Comparison of ENCODE assay signal across 25 cellular contexts in genomic region chr2:105522645-105523044, GRCh38.
DNase-seq lines count a peak whose midpoint lies in the region; ATAC-seq, FAIRE-seq and TF ChIP-seq lines count a peak whose summit lies in the region.
"Had no signal": no experiment of that assay in that cellular context is flagged by ENCODE, and none has a peak within 500 bp of the region (broad histone marks: within the 10 kb centered on the region; RNA-seq: fewer than 3 reads in every experiment).

No MANE protein-coding gene starts in this region.

- H3K9me2 ChIP-seq in MM.1S (replicated peaks; ENCODE audit: insufficient read depth, low read length): no peaks in the 10 kb centered on the region

- H3K36me3 Mint-ChIP-seq in progenitor cell of endocrine pancreas (ENCODE audit: insufficient read depth) (no peaks in the 10 kb centered on the region), endodermal cell (ENCODE audit: low read depth) (no peaks in the 10 kb centered on the region)

- no peaks in the 10 kb centered on the region for H3K4me1 ChIP-seq in MM.1S (ENCODE audit: low read length)
- peaks cover 4 to 16% (median 8%) of the 10 kb centered on the region in 4 donors for H3K4me1 ChIP-seq in esophagus muscularis mucosa
- peaks cover 10% of the 10 kb centered on the region; the same call in 1 of the 2 replicates for H3K4me1 ChIP-seq in HepG2 (ENCODE audit: insufficient read depth, low read length)
- no peaks in the 10 kb centered on the region for H3K4me1 ChIP-seq in endodermal cell (ENCODE audit: control insufficient read depth, insufficient read depth, low read length)
- H3K4me1 ChIP-seq: BLaER1 had no signal

- FAIRE-seq in HepG2 (lab: Jason Lieb, UNC): peak; percentile 74
- FAIRE-seq: GM12891 had no signal

- in situ Hi-C loops in HepG2 (cut with HindIII; ENCODE audit: extremely low pct_ligation_motif_present, low pct_unique_long_range_greater_than_20kb): no loop called here

- H3K27ac Mint-ChIP-seq in progenitor cell of endocrine pancreas (peak overlapping the region; percentile 78), endodermal cell (no peak overlapping the region)
- H3K27ac Mint-ChIP-seq: CD4-positive, alpha-beta T cell; H9 had no signal

- no peak for TF ChIP-seq CTCF in MM.1S (IDR thresholded peaks at IDR 0.05; ENCODE audit: low read length)
- TF ChIP-seq CTCF in esophagus muscularis mucosa (IDR thresholded peaks at IDR 0.05): no peak
- TF ChIP-seq CTCF in HepG2 (CRISPR knock-in tag; IDR thresholded peaks at IDR 0.05): no peak
- TF ChIP-seq CTCF in progenitor cell of endocrine pancreas (IDR thresholded peaks at IDR 0.05; ENCODE audit: unreplicated experiment): no peak
- no peak for TF ChIP-seq CTCF in endodermal cell (conservative IDR thresholded peaks at IDR 0.05)

- no peaks in the 10 kb centered on the region for H4K20me1 ChIP-seq in MM.1S (ENCODE audit: insufficient read depth, low read length)
- H4K20me1 ChIP-seq in HepG2 (ENCODE audit: insufficient read depth, low read length): no peaks in the 10 kb centered on the region
- H4K20me1 ChIP-seq: BLaER1 had no signal

- H3K27me3 Mint-ChIP-seq in progenitor cell of endocrine pancreas: no peaks in the 10 kb centered on the region
- H3K27me3 Mint-ChIP-seq in endodermal cell (ENCODE audit: insufficient read depth): no peaks in the 10 kb centered on the region
- H3K27me3 Mint-ChIP-seq: CD4-positive, alpha-beta T cell had no signal

- H3K4me1 Mint-ChIP-seq in progenitor cell of endocrine pancreas (ENCODE audit: low read depth) (no peaks in the 10 kb centered on the region), endodermal cell (no peaks in the 10 kb centered on the region)
- H3K4me1 Mint-ChIP-seq: H9 had no signal

- H3K36me3 ChIP-seq in MM.1S (replicated peaks; ENCODE audit: insufficient read depth, low read length) (no peaks in the 10 kb centered on the region), esophagus muscularis mucosa (no peaks in the 10 kb centered on the region), HepG2 (replicated peaks in 1 of 2; ENCODE audit: control insufficient read depth in 1 of 2, insufficient read depth in 2 of 2, low read length in 2 of 2) (no peaks in the 10 kb centered on the region), endodermal cell (ENCODE audit: control insufficient read depth, insufficient read depth, low read length) (no peaks in the 10 kb centered on the region)
- H3K36me3 ChIP-seq: BLaER1, Peyer's patch, SJCRH30 had no signal

- TF ChIP-seq POLR2A in esophagus muscularis mucosa (IDR thresholded peaks at IDR 0.05; ENCODE audit: low read depth) (no peak), HepG2 (IDR thresholded peaks at IDR 0.05; ENCODE audit: insufficient read depth in 1 of 2, low read depth in 2 of 2, low read length in 2 of 2) (no peak)

- BruUV-seq in HepG2 (replicated peaks; lab: Mats Ljungman, UMichigan): no TSS peak

- H3K9me3 ChIP-seq in MM.1S (replicated peaks; ENCODE audit: insufficient read depth, low read length) (no peaks in the 10 kb centered on the region), esophagus muscularis mucosa (no peaks in the 10 kb centered on the region), HepG2 (ENCODE audit: low read length) (no peaks in the 10 kb centered on the region), endodermal cell (ENCODE audit: control insufficient read depth, low read length) (no peaks in the 10 kb centered on the region)
- H3K9me3 ChIP-seq: Peyer's patch, SJCRH30 had no signal

- no peaks in the 10 kb centered on the region for H3K9me3 Mint-ChIP-seq in progenitor cell of endocrine pancreas (ENCODE audit: low read depth)
- no peaks in the 10 kb centered on the region for H3K9me3 Mint-ChIP-seq in endodermal cell
- H3K9me3 Mint-ChIP-seq: CD4-positive, alpha-beta T cell; H9 had no signal

- no peaks in the 10 kb centered on the region for H3F3A ChIP-seq in MM.1S (ENCODE audit: insufficient read depth, low read length)

- no peaks in the 10 kb centered on the region for H3K79me2 ChIP-seq in MM.1S (ENCODE audit: low read length)
- H3K79me2 ChIP-seq in HepG2 (ENCODE audit: insufficient read depth, low read length): no peaks in the 10 kb centered on the region

- TF ChIP-seq EP300 in esophagus muscularis mucosa (IDR thresholded peaks at IDR 0.05): no peak
- peak in 1 of 2 experiments; percentile 42; a peak in 1 of 4 replicates for TF ChIP-seq EP300 in HepG2 (IDR thresholded peaks at IDR 0.05; ENCODE audit: low read depth in 2 of 2, low read length in 2 of 2)
- TF ChIP-seq EP300 in HepG2 (CRISPR knock-in tag; IDR thresholded peaks at IDR 0.05; ENCODE audit: borderline replicate concordance): no peak

- no peak overlapping the region for H3K9ac ChIP-seq in MM.1S (ENCODE audit: low read length)
- H3K9ac ChIP-seq in HepG2 (ENCODE audit: insufficient read depth, low read depth, low read length): no peak overlapping the region
- no peak overlapping the region for H3K9ac ChIP-seq in endodermal cell (ENCODE audit: extremely low read depth, low read length, poor library complexity, severe bottlenecking)
- H3K9ac ChIP-seq: BLaER1, GM23248 had no signal

- intact Hi-C loops in esophagus muscularis mucosa (cut with DNase I): no loop called here
- intact Hi-C loops in HepG2 (cut with micrococcal nuclease; ENCODE audit: unreplicated experiment): no loop called here

- H3K4me3 Mint-ChIP-seq in progenitor cell of endocrine pancreas (ENCODE audit: low read depth) (no peak overlapping the region), endodermal cell (no peak overlapping the region)
- H3K4me3 Mint-ChIP-seq: CD4-positive, alpha-beta T cell; H9 had no signal

- DNase-seq in MM.1S (peak; percentile 15), esophagus muscularis mucosa (ENCODE audit: extremely low spot score) (peak; percentile 34), HepG2 (ENCODE audit: low spot score) (peak; percentile 41), progenitor cell of endocrine pancreas (ENCODE audit: low spot score, unreplicated experiment) (no peak), SK-N-DZ (ENCODE audit: low spot score) (no peak), NCI-H2029 (lab: John Stamatoyannopoulos, UW) (no peak), endodermal cell (no peak)
- DNase-seq in activated T-cell treated with anti-CD3 and anti-CD28 coated beads, Interleukin-2, amount 50 U/mL, for 1 hour: no peak
- DNase-seq: CD4-positive, alpha-beta T cell; COR-L47; DND-41; GM23248; H9; IMR-90; Karpas-422; NCI-H1417 treated with DMSO at 0.1 percent for 48 hours; NCI-H187; NCI-H2107; NCI-H2227 treated with DMSO at 0.1 percent for 48 hours; NCI-H510A; NK-92 treated with Interleukin-12 subunit alpha and Interleukin-12 subunit beta, amount 100 ng/mL, for 24 hours; Peyer's patch; SJCRH30 had no signal

- no peak for TF ChIP-seq RAD21 in HepG2 (CRISPR knock-in tag; IDR thresholded peaks at IDR 0.05)

- peak; percentile 71 for ATAC-seq in HepG2

- no peak overlapping the region for H3K4me3 ChIP-seq in MM.1S (ENCODE audit: low read length)
- H3K4me3 ChIP-seq in esophagus muscularis mucosa: no peak overlapping the region
- H3K4me3 ChIP-seq in HepG2 (replicated peaks in 1 of 3; ENCODE audit: insufficient read depth in 1 of 3, low read depth in 2 of 3, low read length in 3 of 3): no peak overlapping the region
- no peak overlapping the region for H3K4me3 ChIP-seq in endodermal cell (ENCODE audit: low read length)
- H3K4me3 ChIP-seq: BLaER1, GM23248, Peyer's patch, SJCRH30 had no signal

- CTCF ChIA-PET in HepG2 (lab: Yijun Ruan, JAX; ENCODE audit: low intra/inter-chr PET ratio, low total read pairs): no interaction called here

- POLR2A ChIA-PET in HepG2 (lab: Yijun Ruan, JAX): interaction anchor here (0.7 kb wide), 1 partner anchor 131 kb away, joined by 3 read pairs; no protein-coding TSS in a partner anchor

- H3K27me3 ChIP-seq in MM.1S (replicated peaks; ENCODE audit: insufficient read depth, low read length) (no peaks in the 10 kb centered on the region), esophagus muscularis mucosa (peaks cover 0 to 3% (median 0%) of the 10 kb centered on the region in 4 donors), HepG2 (ENCODE audit: control insufficient read depth in 1 of 2, insufficient read depth in 2 of 2, low read length in 2 of 2) (peaks cover 0 to 6% of the 10 kb centered on the region in 2 experiments; a peak in 1 of 5 replicates), endodermal cell (ENCODE audit: control insufficient read depth, insufficient read depth, low read length, poor library complexity, severe bottlenecking) (no peaks in the 10 kb centered on the region)
- H3K27me3 ChIP-seq: BLaER1, Peyer's patch, SJCRH30 had no signal

- H2AFZ ChIP-seq in MM.1S (ENCODE audit: low read length): no peak overlapping the region
- H2AFZ ChIP-seq in HepG2 (ENCODE audit: low read length): no peak overlapping the region
- H2AFZ ChIP-seq: GM23248 had no signal

- H3K4me2 ChIP-seq in MM.1S (ENCODE audit: low read depth, low read length) (no peak overlapping the region), HepG2 (ENCODE audit: low read depth, low read length) (peak overlapping the region; percentile 9; the same call in 1 of the 2 replicates)
- H3K4me2 ChIP-seq: BLaER1 had no signal

- WGBS in esophagus muscularis mucosa: 74% methylated on average over 4 of the region's 4 CpGs
- WGBS in HepG2 (ENCODE audit: low lambda C conversion rate): 0% methylated on average over 4 of the region's 4 CpGs
- 89 to 92% methylated on average over 4 of the region's 4 CpGs for WGBS in endodermal cell (ENCODE audit: insufficient coverage in 1 of 2, insufficient read length in 1 of 2), 2 experiments

- H3K27ac ChIP-seq in MM.1S (ENCODE audit: low read length) (no peak overlapping the region), esophagus muscularis mucosa (replicated peaks in 1 of 4) (no peak overlapping the region), HepG2 (ENCODE audit: extremely low read length, insufficient read depth, low read length) (no peak overlapping the region), endodermal cell (ENCODE audit: low read depth, low read length) (no peak overlapping the region)
- H3K27ac ChIP-seq: BLaER1, GM23248, Peyer's patch, SJCRH30 had no signal

TF ChIP-seq in HepG2, 621 proteins besides CTCF, POLR2A, EP300 and RAD21 (continues in another document):
- TF ChIP-seq LCORL (IDR thresholded peaks at IDR 0.05) (no peak), LCORL (CRISPR knock-in tag; IDR thresholded peaks at IDR 0.05) (no peak), SOX13 (IDR thresholded peaks at IDR 0.05) (no peak), SOX13 (CRISPR knock-in tag; conservative IDR thresholded peaks at IDR 0.05 in 1 of 2, IDR thresholded peaks at IDR 0.05 in 1 of 2) (peak in 1 of 2 experiments; percentile 89; a peak in 2 of 4 replicates), SAP130 (CRISPR knock-in tag; IDR thresholded peaks at IDR 0.05; ENCODE audit: low read depth) (0 out of 2 replicates have a peak, but pooled peaks have one; percentile 18), ZNF550 (CRISPR knock-in tag; IDR thresholded peaks at IDR 0.05; ENCODE audit: borderline replicate concordance) (no peak), ZNF792 (CRISPR knock-in tag; IDR thresholded peaks at IDR 0.05) (no peak)

Comparison
In these comparisons a context has a peak if more than half of its experiments do, and no peak if none do; other contexts are left out.
1. DNase-seq: peak in MM.1S (single experiment), esophagus muscularis mucosa (single experiment) and HepG2 (single experiment); none in progenitor cell of endocrine pancreas (single experiment), activated T-cell treated with anti-CD3 and anti-CD28 coated beads, Interleukin-2, amount 50 U/mL, for 1 hour (single experiment), SK-N-DZ (single experiment), NCI-H2029 (single experiment) and endodermal cell (single experiment).